Comparison of ENCODE assay signal across 9 cellular contexts in the genomic region with DNA sequence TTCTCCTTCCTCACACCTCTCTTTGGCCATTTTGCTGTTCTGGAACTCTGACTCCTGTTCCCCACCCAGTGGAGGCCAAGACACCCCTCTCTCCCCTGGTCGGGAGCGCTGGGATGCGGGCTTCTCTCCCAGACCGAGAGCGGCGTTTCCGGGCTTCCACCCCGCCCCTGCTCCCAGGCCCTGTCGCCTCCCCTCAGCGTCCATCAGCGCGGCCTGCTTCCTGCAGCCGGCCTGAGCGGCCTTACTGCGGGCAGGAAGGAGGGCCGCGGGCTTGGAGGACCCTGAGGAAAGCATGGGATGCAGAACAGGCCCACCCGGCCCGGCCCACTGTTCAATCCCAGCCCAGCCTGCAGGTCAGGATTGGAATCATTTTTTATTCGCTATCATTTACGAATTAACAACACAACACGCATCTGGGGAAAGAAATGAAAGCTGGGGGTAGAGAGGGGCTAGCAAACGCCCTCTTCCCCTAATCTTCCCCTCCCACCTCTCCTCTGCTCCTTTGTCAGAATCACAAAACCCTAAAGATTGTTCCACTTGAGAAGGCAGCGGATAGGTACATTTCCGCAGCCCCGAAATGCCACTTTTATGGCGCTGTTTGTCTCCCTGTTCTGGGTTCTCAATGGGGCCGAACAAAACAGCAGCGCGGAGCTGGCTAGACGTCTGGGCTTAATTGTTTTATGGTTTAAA. TPM values are rescaled to one million over a fixed set of nuclear protein-coding genes. Genes with fewer than 3 reads are reported as not detected.
DNase-seq lines count a peak whose midpoint lies in the region; ATAC-seq and TF ChIP-seq lines count a peak whose summit lies in the region.
"Had no signal": no experiment of that assay in that cellular context is flagged by ENCODE, and none has a peak within 500 bp of the region (broad histone marks: within the 10 kb centered on the region; RNA-seq: fewer than 3 reads in every experiment).

No MANE protein-coding gene starts in this region.

- H3K4me3 ChIP-seq in DOHH2 (ENCODE audit: low read length): peak overlapping the region; percentile 61
- H3K4me3 ChIP-seq in OCI-LY7 (ENCODE audit: low read depth, low read length, poor library complexity, severe bottlenecking): no peak overlapping the region
- peak overlapping the region; percentile 50 for H3K4me3 ChIP-seq in fibroblast of mammary gland (ENCODE audit: control insufficient read depth, low read depth, low read length)
- peak overlapping the region; percentile 78 for H3K4me3 ChIP-seq in psoas muscle

- intact Hi-C loops in OCI-LY7 (cut with micrococcal nuclease; ENCODE audit: unreplicated experiment): no loop called here
- intact Hi-C loops in psoas muscle (cut with DNase I): loop anchor here in 1 of 2 donors (5.0 kb wide), 2 partner anchors 192 to 272 kb away; no protein-coding TSS in a partner anchor

- 44 to 55% (median 49%) methylated on average over 31 of the region's 31 CpGs for WGBS in psoas muscle, 3 donors

- no peaks in the 10 kb centered on the region for H3K36me3 ChIP-seq in DOHH2 (ENCODE audit: control insufficient read depth, low read length)
- H3K36me3 ChIP-seq in OCI-LY7 (ENCODE audit: insufficient read depth, low read length): no peaks in the 10 kb centered on the region
- H3K36me3 ChIP-seq in psoas muscle (ENCODE audit: insufficient read depth in 1 of 2, low read depth in 1 of 2): no peaks in the 10 kb centered on the region

- no peaks in the 10 kb centered on the region for H3F3A ChIP-seq in DOHH2 (ENCODE audit: control insufficient read depth, insufficient read depth)

- TF ChIP-seq CTCF in DOHH2 (IDR thresholded peaks at IDR 0.05; ENCODE audit: low read depth, low read length, poor library complexity, severe bottlenecking): no peak
- TF ChIP-seq CTCF in OCI-LY7 (conservative IDR thresholded peaks at IDR 0.05; ENCODE audit: low read length): no peak
- TF ChIP-seq CTCF in fibroblast of mammary gland (conservative IDR thresholded peaks at IDR 0.05; ENCODE audit: control insufficient read depth, insufficient read depth, low read depth, low read length): no peak
- no peak for TF ChIP-seq CTCF in psoas muscle (IDR thresholded peaks at IDR 0.05)

- no peak overlapping the region for H2AFZ ChIP-seq in OCI-LY7 (ENCODE audit: low read length)

- POLR2A ChIA-PET in OCI-LY7 (lab: Charles Lee): interaction anchor here (0.5 kb wide), 1 partner anchor 211 kb away, joined by 4 read pairs; no protein-coding TSS in a partner anchor

- no peaks in the 10 kb centered on the region for H3K79me2 ChIP-seq in DOHH2 (ENCODE audit: control insufficient read depth, low read length)
- H3K79me2 ChIP-seq in OCI-LY7 (ENCODE audit: insufficient read depth, low read depth, low read length): no peaks in the 10 kb centered on the region

- no peak for DNase-seq in OCI-LY7 (ENCODE audit: low spot score)
- peak; percentile 69 for DNase-seq in fibroblast of mammary gland (ENCODE audit: low read depth)
- DNase-seq in psoas muscle: peak in 1 of 2 donors; percentile 78
- DNase-seq in stimulated activated CD4-positive, alpha-beta T cell treated with anti-CD3 and anti-CD28 coated beads, Interleukin-2, amount 100 ng/mL, for 48 hours: no peak
- DNase-seq: NCI-H1436 had no signal

- no peaks in the 10 kb centered on the region for H4K20me1 ChIP-seq in DOHH2 (ENCODE audit: control insufficient read depth, insufficient read depth, low read depth, low read length)
- no peaks in the 10 kb centered on the region; the same call in 1 of the 2 replicates for H4K20me1 ChIP-seq in OCI-LY7 (ENCODE audit: insufficient read depth, low read length)

- H3K4me2 ChIP-seq in DOHH2 (ENCODE audit: low read length) (peak overlapping the region; percentile 78), OCI-LY7 (ENCODE audit: low read length) (peak overlapping the region; percentile 22)

- CTCF ChIA-PET in OCI-LY7 (lab: Charles Lee; ENCODE audit: unreplicated experiment): interaction anchor here (0.8 to 0.9 kb wide), 2 partner anchors 138 to 202 kb away, joined by 3 to 4 read pairs; no protein-coding TSS in a partner anchor

- H3K4me1 ChIP-seq in DOHH2 (ENCODE audit: control insufficient read depth, low read length) (peaks cover 20% of the 10 kb centered on the region), OCI-LY7 (ENCODE audit: insufficient read depth, low read length, poor library complexity, severe bottlenecking) (peaks cover 25% of the 10 kb centered on the region), psoas muscle (peaks cover 19% of the 10 kb centered on the region)

- H3K9me2 ChIP-seq in DOHH2 (replicated peaks; ENCODE audit: control insufficient read depth, low read length): no peaks in the 10 kb centered on the region
- no peaks in the 10 kb centered on the region for H3K9me2 ChIP-seq in OCI-LY7 (ENCODE audit: insufficient read depth, low read length)

- no peak for ATAC-seq in psoas muscle
- no peak for ATAC-seq in GM21737 (IDR thresholded peaks at IDR 0.05; ENCODE audit: unreplicated experiment)
- ATAC-seq in HG03520 (IDR thresholded peaks at IDR 0.05; ENCODE audit: unreplicated experiment): no peak

- no TSS peak for BruUV-seq in OCI-LY7 (replicated peaks; lab: Mats Ljungman, UMichigan)

- H3K27me3 ChIP-seq in DOHH2 (ENCODE audit: control insufficient read depth, low read length): peaks cover 80% of the 10 kb centered on the region
- no peaks in the 10 kb centered on the region for H3K27me3 ChIP-seq in psoas muscle (ENCODE audit: insufficient read depth in 3 of 3, low read length in 2 of 3)

- H3K9me3 ChIP-seq in DOHH2 (ENCODE audit: control insufficient read depth, insufficient read depth, low read length): no peaks in the 10 kb centered on the region
- H3K9me3 ChIP-seq in OCI-LY7 (ENCODE audit: low read length): no peaks in the 10 kb centered on the region
- H3K9me3 ChIP-seq in psoas muscle: no peaks in the 10 kb centered on the region

- no peak overlapping the region for H3K27ac ChIP-seq in DOHH2 (ENCODE audit: low read depth, low read length)
- H3K27ac ChIP-seq in OCI-LY7 (ENCODE audit: low read depth, low read length, poor library complexity, severe bottlenecking): no peak overlapping the region
- peak overlapping the region; percentile 95 for H3K27ac ChIP-seq in psoas muscle

RNA-seq across cellular contexts. Expression of a gene that starts 3.8 kb away (rescaled TPM):
- not detected in 2 replicates for total RNA-seq in OCI-LY7 (2014; rRNA removed; shearing (Covaris generic))
- total RNA-seq in OCI-LY7 (2022) (not detected in 2 replicates), psoas muscle (10 to 100 TPM in 1 of 4 donors, 1 to 10 TPM in 3; 6.7 to 10.2 (median 9.0) TPM)
- 1 to 10 TPM; 1.6 to 8.8 (median 3.3) TPM for polyA plus RNA-seq in psoas muscle
- total RNA-seq: fibroblast of lung had no signal

RNA-seq across cellular contexts. Expression of a gene that starts 5.0 kb away (rescaled TPM):
- total RNA-seq in OCI-LY7 (2014; rRNA removed; shearing (Covaris generic)): not detected in 2 replicates
- total RNA-seq in OCI-LY7 (2022) (0.42 and 0.57 TPM in 2 replicates), psoas muscle (10 to 100 TPM in 2 of 4 donors, 1 to 10 TPM in 2; 6.4 to 14.6 (median 9.2) TPM)
- polyA plus RNA-seq in psoas muscle: 10 to 100 TPM in 2 of 3 donors, 1 to 10 TPM in 1; 8.8 to 31.1 (median 16.4) TPM
- total RNA-seq: fibroblast of lung had no signal

RNA-seq across cellular contexts. Expression of a gene that starts 20.0 kb away (rescaled TPM):
- total RNA-seq in OCI-LY7 (2014; rRNA removed; shearing (Covaris generic)): 0.28 TPM in 1 of 2 replicates, not detected in the other
- total RNA-seq in OCI-LY7 (2022): 0.25 TPM in 1 of 2 replicates, not detected in the other
- 10 to 100 TPM in 2 of 4 donors, 1 to 10 TPM in 2; 3.0 to 79.4 (median 34.3) TPM for total RNA-seq in psoas muscle
- polyA plus RNA-seq in psoas muscle: 100 to 1,000 TPM in 1 of 3 donors, 10 to 100 TPM in 2; 43.4 to 129 (median 74.1) TPM
- total RNA-seq: fibroblast of lung had no signal

RNA-seq across cellular contexts. Expression of a gene that starts 23.3 kb away (rescaled TPM):
- 0.92 and 1.6 TPM in 2 replicates for total RNA-seq in OCI-LY7 (2014; rRNA removed; shearing (Covaris generic))
- total RNA-seq in OCI-LY7 (2022) (2.7 and 3.7 TPM in 2 replicates), psoas muscle (10 to 100 TPM in 2 of 4 donors, 1 to 10 TPM in 2; 5.2 to 23.6 (median 12.5) TPM)
- 1 to 10 TPM; 2.2 to 9.5 (median 4.7) TPM for polyA plus RNA-seq in psoas muscle

RNA-seq across cellular contexts. Expression of a gene that starts 27.9 kb away (rescaled TPM):
- total RNA-seq in OCI-LY7 (2014; rRNA removed; shearing (Covaris generic)): not detected in 2 replicates
- total RNA-seq in OCI-LY7 (2022): not detected in 2 replicates
- 1 to 10 TPM in 2 of 4 donors, under 1 TPM in 2; 0.25 to 3.3 (median 1.1) TPM for total RNA-seq in psoas muscle
- under 1 TPM; 0.03 to 0.58 (median 0.04) TPM for polyA plus RNA-seq in psoas muscle

Comparison
In these comparisons a context has a peak if more than half of its experiments do, and no peak if none do; other contexts are left out.
1. RNA of a gene that starts 3.8 kb away (total RNA-seq): 6.7 to 10.2 TPM in psoas muscle; not detected in OCI-LY7; every median in the first group is over 4 times any median in the second.
2. RNA of a gene that starts 5.0 kb away (total RNA-seq): 6.4 to 14.6 TPM in psoas muscle; 0.42 to 0.57 TPM in OCI-LY7; every median in the first group is over 4 times any median in the second.